Comparison of ENCODE assay signal across 1 cellular context in genomic region chr17:66339563-66339962, GRCh38.
TF ChIP-seq lines count a peak whose summit lies in the region.

No MANE protein-coding gene starts in this region.

TF ChIP-seq in K562, 482 proteins besides CTCF, POLR2A, EP300 and RAD21 (continued from another document):
- no peak for TF ChIP-seq E2F1 (CRISPR knock-in tag; IDR thresholded peaks at IDR 0.05)
- TF ChIP-seq ZC3H8 (IDR thresholded peaks at IDR 0.05): no peak
- TF ChIP-seq MEF2A (IDR thresholded peaks at IDR 0.05; ENCODE audit: control insufficient read depth, low read depth, low read length): peak; percentile 14; the same call in 1 of the 2 replicates
